20 cellular contexts compared by ENCODE assay signal in the genomic region with DNA sequence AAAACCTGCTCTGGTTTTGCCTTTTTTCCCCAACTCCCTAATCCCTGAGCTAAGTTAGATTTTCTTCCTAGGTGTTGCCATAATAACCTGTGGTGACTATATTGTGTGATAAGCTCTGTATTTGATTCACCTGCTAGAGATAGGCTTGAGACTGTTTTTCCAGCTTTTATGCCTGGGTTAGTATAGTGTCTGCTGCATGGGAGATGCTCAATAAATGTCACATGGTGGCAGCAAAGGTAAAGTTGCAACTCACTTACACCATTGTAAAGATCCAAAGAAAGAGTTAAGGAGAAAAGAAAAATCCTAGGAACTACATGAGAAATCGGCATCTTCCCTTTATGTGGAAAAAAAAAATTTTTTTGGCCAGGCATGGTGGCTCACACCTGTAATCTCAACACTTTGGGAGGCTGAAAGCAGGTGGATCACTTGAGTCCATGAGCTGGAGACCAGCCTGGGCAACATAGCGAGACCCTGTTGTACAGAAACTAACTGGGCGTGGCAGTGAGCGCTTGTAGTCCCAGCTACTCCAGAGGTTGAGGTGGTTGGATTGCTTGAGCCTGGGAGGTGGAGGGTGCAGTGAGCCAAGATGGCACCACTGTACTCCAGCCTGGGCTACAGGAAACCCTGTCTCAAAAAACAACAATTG. TPM values are rescaled to one million over a fixed set of nuclear protein-coding genes. Genes with fewer than 3 reads are reported as not detected.
A peak's percentile ranks its signal among the peaks of the same experiment; 100 is the strongest.
DNase-seq lines count a peak whose midpoint lies in the region; ATAC-seq lines count a peak whose summit lies in the region.
"Had no signal": no experiment of that assay in that cellular context is flagged by ENCODE, and none has a peak within 500 bp of the region (broad histone marks: within the 10 kb centered on the region; RNA-seq: fewer than 3 reads in every experiment).

No MANE protein-coding gene starts in this region.

- no peak overlapping the region for H3K4ac ChIP-seq in neuronal stem cell (ENCODE audit: low read length)

- no CpG with 5 or more reads among the region's 4 CpGs for WGBS in neuronal stem cell (ENCODE audit: extremely low coverage in 2 of 2, insufficient read length in 2 of 2, insufficient replicate concordance in 1 of 2), 2 donors

- DNase-seq in DMS53 (lab: John Stamatoyannopoulos, UW) (peak; percentile 17), DMS53 treated with DMSO at 0.1 percent for 48 hours (lab: John Stamatoyannopoulos, UW; ENCODE audit: unreplicated experiment) (no peak), M059J (ENCODE audit: low read depth) (peak; percentile 10), cerebellar cortex (ENCODE audit: low spot score) (peak; percentile 7), neuronal stem cell (ENCODE audit: low spot score) (no peak), HUDEP-2 (lab: John Stamatoyannopoulos, UW; ENCODE audit: unreplicated experiment in 76 of 76) (no peak)
- no peak for DNase-seq in activated CD4-positive, CD25-positive, alpha-beta regulatory T cell (lab: John Stamatoyannopoulos, UW)
- DNase-seq: 8988T; brain microvascular endothelial cell; CD8-positive, alpha-beta T cell; effector CD8-positive, alpha-beta T cell; NCI-H2029 treated with DMSO at 0.1 percent for 48 hours; sigmoid colon; stimulated activated CD4-positive, alpha-beta T cell treated with anti-CD3 and anti-CD28 coated beads, Interleukin-4, amount 100 ng/mL, for 24 hours; thyroid gland had no signal

- peaks cover 4 to 7% of the 10 kb centered on the region in 2 donors for H3K4me1 ChIP-seq in neuronal stem cell (ENCODE audit: control insufficient read depth in 2 of 2, insufficient read depth in 1 of 2, low read depth in 1 of 2, low read length in 2 of 2)

- no peak overlapping the region for H3K27ac ChIP-seq in neuronal stem cell (replicated peaks; ENCODE audit: low read length)
- H3K27ac ChIP-seq: brain microvascular endothelial cell, gastroesophageal sphincter, KMS-11, sigmoid colon, SJSA1, thyroid gland had no signal

- no peak for ATAC-seq in HG03342 (IDR thresholded peaks at IDR 0.05; ENCODE audit: unreplicated experiment)
- ATAC-seq: CD8-positive, alpha-beta T cell; gastroesophageal sphincter; GM23338 had no signal

- no peaks in the 10 kb centered on the region for H3K27me3 ChIP-seq in neuronal stem cell (ENCODE audit: control insufficient read depth in 3 of 3, insufficient read depth in 3 of 3, low read depth in 1 of 3, low read length in 3 of 3)
- H3K27me3 ChIP-seq: brain microvascular endothelial cell, gastroesophageal sphincter, sigmoid colon, SJSA1, thyroid gland had no signal

- H2BK12ac ChIP-seq in neuronal stem cell (ENCODE audit: low read length): no peak overlapping the region

- no peak overlapping the region for H3K23ac ChIP-seq in neuronal stem cell (ENCODE audit: low read depth, low read length, poor library complexity)

- H2AK5ac ChIP-seq in neuronal stem cell (ENCODE audit: low read depth, low read length): no peak overlapping the region

- H2BK120ac ChIP-seq in neuronal stem cell (ENCODE audit: low read depth, low read length): no peak overlapping the region

- H3K9me3 ChIP-seq in neuronal stem cell (replicated peaks in 1 of 2; ENCODE audit: control insufficient read depth in 2 of 2, insufficient read depth in 1 of 2, low read depth in 1 of 2, low read length in 2 of 2): peaks cover 0 to 5% of the 10 kb centered on the region in 2 donors
- H3K9me3 ChIP-seq: gastroesophageal sphincter, sigmoid colon, SJSA1, thyroid gland had no signal

- H3K79me1 ChIP-seq in neuronal stem cell (ENCODE audit: low read depth, low read length): no peaks in the 10 kb centered on the region

- H3K36me3 ChIP-seq in neuronal stem cell (replicated peaks in 1 of 2; ENCODE audit: control insufficient read depth in 2 of 2, insufficient read depth in 2 of 2, low read length in 2 of 2): peaks cover 4 to 71% of the 10 kb centered on the region in 2 donors
- H3K36me3 ChIP-seq: brain microvascular endothelial cell, thyroid gland had no signal

- no peak overlapping the region for H3K18ac ChIP-seq in neuronal stem cell (ENCODE audit: low read length)

- H2AFZ ChIP-seq in neuronal stem cell (ENCODE audit: low read length): no peak overlapping the region
- H2AFZ ChIP-seq: GM23338 had no signal

- no peak overlapping the region for H3K4me2 ChIP-seq in neuronal stem cell (ENCODE audit: insufficient read depth, low read length, poor library complexity, severe bottlenecking)
- H3K4me2 ChIP-seq: KMS-11 had no signal

- peak overlapping the region; percentile 37 for H3K9ac ChIP-seq in neuronal stem cell (ENCODE audit: low read depth, low read length, poor library complexity)
- H3K9ac ChIP-seq: KMS-11 had no signal

- no peak overlapping the region for H2BK5ac ChIP-seq in neuronal stem cell (ENCODE audit: low read length)

- no peak overlapping the region for H3K4me3 ChIP-seq in neuronal stem cell (ENCODE audit: low read length in 2 of 2)
- H3K4me3 ChIP-seq: gastroesophageal sphincter, GM23338, sigmoid colon, SJSA1, thyroid gland had no signal

- H2BK15ac ChIP-seq in neuronal stem cell (ENCODE audit: low read length): no peak overlapping the region

- no peak overlapping the region for H4K91ac ChIP-seq in neuronal stem cell (ENCODE audit: low read depth, low read length, poor library complexity)

- H4K8ac ChIP-seq in neuronal stem cell (ENCODE audit: low read depth, low read length): peak overlapping the region; percentile 9

- H3K14ac ChIP-seq in neuronal stem cell (ENCODE audit: low read length): peak overlapping the region; percentile 40

RNA-seq across cellular contexts. Expression of a gene that starts 3.7 kb away (rescaled TPM):
- 3.8 and 4.1 TPM in 2 replicates for total RNA-seq in M059J (2014; rRNA removed; shearing (Covaris generic))
- polyA plus RNA-seq in neuronal stem cell (2013, experiment 1 of 2): 25.0 TPM
- 26.0 TPM for polyA plus RNA-seq in neuronal stem cell (2013, experiment 2 of 2)

Comparison
In these comparisons a context has a peak if more than half of its experiments do, and no peak if none do; other contexts are left out.
1. DNase-seq: peak in DMS53 (single experiment), M059J (single experiment) and cerebellar cortex (single experiment); none in DMS53 treated with DMSO at 0.1 percent for 48 hours (single experiment), neuronal stem cell (single experiment), HUDEP-2 (0 of 76) and activated CD4-positive, CD25-positive, alpha-beta regulatory T cell (0 of 4).